In the genomic region with DNA sequence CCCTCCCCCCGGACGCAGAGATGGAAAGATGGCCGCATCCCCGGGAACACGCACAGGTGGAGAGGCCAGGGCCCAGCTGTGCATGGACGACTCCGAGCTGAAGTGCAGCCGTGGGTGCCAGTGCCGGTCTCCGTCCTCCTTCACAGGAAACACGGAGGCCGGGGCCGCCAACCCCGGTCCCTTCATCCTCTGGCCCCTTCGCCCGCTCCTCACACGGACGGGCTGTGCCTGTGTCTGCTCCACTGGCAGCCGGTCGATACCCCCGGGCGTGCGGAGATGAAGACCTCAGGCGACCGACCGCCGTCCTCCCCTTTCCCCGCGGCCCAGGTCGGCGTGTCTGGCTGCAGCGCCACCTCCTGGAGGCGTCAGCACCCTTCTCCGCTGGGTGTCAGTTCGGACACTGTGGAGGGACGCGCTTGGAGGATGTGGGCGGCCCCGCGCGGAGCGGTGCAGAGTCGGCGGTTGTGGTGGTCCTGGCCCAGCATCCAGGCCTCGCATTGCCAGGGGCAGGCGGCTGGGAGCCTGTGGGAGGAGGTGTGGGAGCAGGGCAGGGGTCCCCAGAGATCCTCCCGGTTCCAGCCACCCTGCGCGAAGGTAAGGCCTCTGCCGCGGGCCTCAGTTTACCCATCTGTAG, we compare ENCODE assay signal across 7 cellular contexts. TPM values are rescaled to one million over a fixed set of nuclear protein-coding genes. Genes with fewer than 3 reads are reported as not detected.
A peak's percentile ranks its signal among the peaks of the same experiment; 100 is the strongest.
DNase-seq lines count a peak whose midpoint lies in the region; ATAC-seq, FAIRE-seq and TF ChIP-seq lines count a peak whose summit lies in the region.

No MANE protein-coding gene starts in this region.

- peak; percentile 84 for ATAC-seq in HG03066 (IDR thresholded peaks at IDR 0.05; ENCODE audit: low read depth, unreplicated experiment)
- ATAC-seq in activated CD8-positive, alpha-beta T cell treated with anti-CD3 and anti-CD28 coated beads, Interleukin-2, amount 10 ng/mL, durations not matched to agents 7 days and 5 days: peak; percentile 91

- DNase-seq in GM13977 (ENCODE audit: low spot score) (peak; percentile 72), NCI-H748 (lab: John Stamatoyannopoulos, UW; ENCODE audit: unreplicated experiment) (peak; percentile 79), endothelial cell of umbilical vein (ENCODE audit: low read depth, low spot score) (peak; percentile 59), myocyte (ENCODE audit: low read depth) (peak; percentile 49)
- DNase-seq in activated CD8-positive, alpha-beta T cell treated with anti-CD3 and anti-CD28 coated beads, Interleukin-2, amount 10 ng/mL, durations not matched to agents 7 days and 5 days: peak; percentile 74
- peak; percentile 61 for DNase-seq in stimulated activated naive CD4-positive, alpha-beta T cell treated with Interleukin-2 at 50 U/mL for 16 hours (lab: John Stamatoyannopoulos, UW)

- H3K4me3 Mint-ChIP-seq in activated CD8-positive, alpha-beta T cell treated with anti-CD3 and anti-CD28 coated beads, Interleukin-2, amount 10 ng/mL, durations not matched to agents 7 days and 5 days: peak overlapping the region; percentile 48

- H3K36me3 ChIP-seq in endothelial cell of umbilical vein (ENCODE audit: control insufficient read depth in 2 of 2, extremely low read depth in 1 of 2, insufficient read depth in 2 of 2, low read length in 2 of 2): no peaks in the 10 kb centered on the region

- no peak for TF ChIP-seq POLR2A in endothelial cell of umbilical vein (IDR thresholded peaks at IDR 0.05; ENCODE audit: low read depth, low read length)

- H4K20me1 ChIP-seq in endothelial cell of umbilical vein (replicated peaks; ENCODE audit: control insufficient read depth, extremely low read depth, insufficient read depth, low read length): no peaks in the 10 kb centered on the region

- TF ChIP-seq CTCF in GM13977 (IDR thresholded peaks at IDR 0.05; ENCODE audit: extremely low read depth, insufficient read depth, missing control alignments): peak; percentile 87
- peak; percentile 91 for TF ChIP-seq CTCF in endothelial cell of umbilical vein (IDR thresholded peaks at IDR 0.05; ENCODE audit: extremely low read depth in 1 of 2, insufficient read depth in 1 of 2, low read depth in 1 of 2, low read length in 2 of 2)

- H3K4me2 ChIP-seq in endothelial cell of umbilical vein (ENCODE audit: insufficient read depth, low read length): no peak overlapping the region

- no peaks in the 10 kb centered on the region for H3K36me3 Mint-ChIP-seq in activated CD8-positive, alpha-beta T cell treated with anti-CD3 and anti-CD28 coated beads, Interleukin-2, amount 10 ng/mL, durations not matched to agents 7 days and 5 days (ENCODE audit: low read depth)

- CTCF ChIA-PET in activated CD8-positive, alpha-beta T cell treated with anti-CD3 and anti-CD28 coated beads, Interleukin-2, amount 10 ng/mL, durations not matched to agents 7 days and 5 days (lab: Charles Lee): interaction anchor here (1.0 kb wide), 1 partner anchor 11 kb away, joined by 3 read pairs; no protein-coding TSS in a partner anchor
- CTCF ChIA-PET in endothelial cell of umbilical vein (lab: Charles Lee): interaction anchor here (0.6 to 0.7 kb wide), 3 partner anchors 11 to 173 kb away, joined by 3 to 6 read pairs (median 6); no protein-coding TSS in a partner anchor

- dilution Hi-C loops in endothelial cell of umbilical vein (cut with MboI; ENCODE audit: extremely low pct_ligation_motif_present, low sequenced_read_pairs): no loop called here

- FAIRE-seq in endothelial cell of umbilical vein (lab: Jason Lieb, UNC): peak; percentile 63

- no peaks in the 10 kb centered on the region for H3K79me2 ChIP-seq in endothelial cell of umbilical vein (ENCODE audit: control insufficient read depth, insufficient read depth, low read length)

- POLR2A ChIA-PET in activated CD8-positive, alpha-beta T cell treated with anti-CD3 and anti-CD28 coated beads, Interleukin-2, amount 10 ng/mL, durations not matched to agents 7 days and 5 days (lab: Charles Lee): interaction anchor here (0.6 kb wide), 1 partner anchor 143 kb away, joined by 3 read pairs; no protein-coding TSS in a partner anchor
- POLR2A ChIA-PET in endothelial cell of umbilical vein (lab: Charles Lee): no interaction called here

- BruUV-seq in endothelial cell of umbilical vein (replicated peaks; lab: Mats Ljungman, UMichigan): no TSS peak

- peaks cover 4% of the 10 kb centered on the region for H3K4me1 Mint-ChIP-seq in activated CD8-positive, alpha-beta T cell treated with anti-CD3 and anti-CD28 coated beads, Interleukin-2, amount 10 ng/mL, durations not matched to agents 7 days and 5 days (ENCODE audit: low read depth)

- intact Hi-C loops in endothelial cell of umbilical vein (cut with micrococcal nuclease): loop anchor here (5.0 kb wide), 1 partner anchor 416 kb away; no protein-coding TSS in a partner anchor

- H3K9me1 ChIP-seq in endothelial cell of umbilical vein (replicated peaks; ENCODE audit: control insufficient read depth, extremely low read depth, insufficient read depth, low read length): no peaks in the 10 kb centered on the region

- H3K9me3 Mint-ChIP-seq in activated CD8-positive, alpha-beta T cell treated with anti-CD3 and anti-CD28 coated beads, Interleukin-2, amount 10 ng/mL, durations not matched to agents 7 days and 5 days (ENCODE audit: insufficient read depth): no peaks in the 10 kb centered on the region

- H2AFZ ChIP-seq in endothelial cell of umbilical vein (ENCODE audit: low read depth, low read length): peak overlapping the region; percentile 89

- no peak overlapping the region for H3K27ac Mint-ChIP-seq in activated CD8-positive, alpha-beta T cell treated with anti-CD3 and anti-CD28 coated beads, Interleukin-2, amount 10 ng/mL, durations not matched to agents 7 days and 5 days

- in situ Hi-C loops in GM13977 (cut with MboI; ENCODE audit: low pct_unique_long_range_greater_than_20kb, low sequenced_read_pairs, unreplicated experiment): no loop called here

- no peak overlapping the region for H3K27ac ChIP-seq in endothelial cell of umbilical vein (ENCODE audit: insufficient read depth, low read depth, low read length)

- peaks cover 0 to 3% of the 10 kb centered on the region in 2 experiments for H3K27me3 ChIP-seq in endothelial cell of umbilical vein (ENCODE audit: control insufficient read depth in 2 of 2, insufficient read depth in 2 of 2, low read length in 2 of 2)

- H3K9ac ChIP-seq in endothelial cell of umbilical vein (replicated peaks; ENCODE audit: extremely low read depth, insufficient read depth, low read length): no peak overlapping the region

- H3K9me3 ChIP-seq in endothelial cell of umbilical vein (replicated peaks; ENCODE audit: control insufficient read depth, insufficient read depth, low read length): no peaks in the 10 kb centered on the region

- H3K27me3 Mint-ChIP-seq in activated CD8-positive, alpha-beta T cell treated with anti-CD3 and anti-CD28 coated beads, Interleukin-2, amount 10 ng/mL, durations not matched to agents 7 days and 5 days (ENCODE audit: low read depth): peaks cover 12% of the 10 kb centered on the region

- H3K4me1 ChIP-seq in endothelial cell of umbilical vein (ENCODE audit: control insufficient read depth, extremely low read depth, insufficient read depth, low read length): no peaks in the 10 kb centered on the region

- peak overlapping the region in 1 of 3 experiments; percentile 26 for H3K4me3 ChIP-seq in endothelial cell of umbilical vein (replicated peaks in 1 of 3; ENCODE audit: insufficient read depth in 1 of 3, low read depth in 1 of 3, low read length in 3 of 3)

RNA-seq across cellular contexts. Expression of gene ZNF511, which starts 9.9 kb away (rescaled TPM):
- total RNA-seq in activated CD8-positive, alpha-beta T cell treated with anti-CD3 and anti-CD28 coated beads, Interleukin-2, amount 10 ng/mL, durations not matched to agents 7 days and 5 days: 10 to 100 TPM; 61.4 to 62.6 TPM
- 37.9 and 40.4 TPM in 2 replicates for total RNA-seq in endothelial cell of umbilical vein
- 25.6 and 36.3 TPM in 2 replicates for polyA plus RNA-seq in endothelial cell of umbilical vein
- 26.7 and 27.1 TPM in 2 replicates for polyA plus RNA-seq in endothelial cell of umbilical vein (2011; cell fraction: cytosol; rRNA removed)
- 32.4 and 34.5 TPM in 2 replicates for polyA plus RNA-seq in endothelial cell of umbilical vein (2011; cell fraction: nucleus; rRNA removed)
- 22.4 and 27.5 TPM in 2 replicates for polyA plus RNA-seq in endothelial cell of umbilical vein (2012)
- polyA minus RNA-seq in endothelial cell of umbilical vein: 14.1 and 17.0 TPM in 2 replicates
- 20.7 TPM for polyA minus RNA-seq in endothelial cell of umbilical vein (2011; cell fraction: cytosol; rRNA and poly(A)+ RNA removed)
- polyA minus RNA-seq in endothelial cell of umbilical vein (2011; cell fraction: nucleus; rRNA and poly(A)+ RNA removed): 6.8 and 7.2 TPM in 2 replicates
- 25.3 and 25.8 TPM in 2 replicates for total RNA-seq in myocyte
- polyA plus RNA-seq in myocyte (2012): 24.1 TPM

RNA-seq across cellular contexts. Expression of gene TUBGCP2, which starts 9.9 kb away (rescaled TPM):
- total RNA-seq in activated CD8-positive, alpha-beta T cell treated with anti-CD3 and anti-CD28 coated beads, Interleukin-2, amount 10 ng/mL, durations not matched to agents 7 days and 5 days: 10 to 100 TPM; 53.5 to 59.0 TPM
- 48.8 and 53.1 TPM in 2 replicates for total RNA-seq in endothelial cell of umbilical vein
- polyA plus RNA-seq in endothelial cell of umbilical vein: 37.1 and 45.6 TPM in 2 replicates
- 32.5 and 35.4 TPM in 2 replicates for polyA plus RNA-seq in endothelial cell of umbilical vein (2011; cell fraction: cytosol; rRNA removed)
- 60.6 and 64.5 TPM in 2 replicates for polyA plus RNA-seq in endothelial cell of umbilical vein (2011; cell fraction: nucleus; rRNA removed)
- polyA plus RNA-seq in endothelial cell of umbilical vein (2012): 40.4 and 47.6 TPM in 2 replicates
- 37.1 and 47.7 TPM in 2 replicates for polyA minus RNA-seq in endothelial cell of umbilical vein
- 35.3 TPM for polyA minus RNA-seq in endothelial cell of umbilical vein (2011; cell fraction: cytosol; rRNA and poly(A)+ RNA removed)
- 31.0 and 41.8 TPM in 2 replicates for polyA minus RNA-seq in endothelial cell of umbilical vein (2011; cell fraction: nucleus; rRNA and poly(A)+ RNA removed)
- total RNA-seq in myocyte: 66.3 and 71.5 TPM in 2 replicates
- 69.2 TPM for polyA plus RNA-seq in myocyte (2012)

RNA-seq across cellular contexts. Expression of gene CALY, which starts 18.1 kb away (rescaled TPM):
- not detected for total RNA-seq in activated CD8-positive, alpha-beta T cell treated with anti-CD3 and anti-CD28 coated beads, Interleukin-2, amount 10 ng/mL, durations not matched to agents 7 days and 5 days
- total RNA-seq in endothelial cell of umbilical vein: not detected in 2 replicates
- not detected in 2 replicates for polyA plus RNA-seq in endothelial cell of umbilical vein
- not detected in 2 replicates for polyA plus RNA-seq in endothelial cell of umbilical vein (2011; cell fraction: cytosol; rRNA removed)
- polyA plus RNA-seq in endothelial cell of umbilical vein (2011; cell fraction: nucleus; rRNA removed): 0.08 TPM in 1 of 2 replicates, not detected in the other
- not detected in 2 replicates for polyA plus RNA-seq in endothelial cell of umbilical vein (2012)
- not detected in 2 replicates for polyA minus RNA-seq in endothelial cell of umbilical vein
- not detected for polyA minus RNA-seq in endothelial cell of umbilical vein (2011; cell fraction: cytosol; rRNA and poly(A)+ RNA removed)
- not detected in 2 replicates for polyA minus RNA-seq in endothelial cell of umbilical vein (2011; cell fraction: nucleus; rRNA and poly(A)+ RNA removed)
- 0.16 TPM in 1 of 2 replicates, not detected in the other for total RNA-seq in myocyte
- 0.43 TPM for polyA plus RNA-seq in myocyte (2012)

RNA-seq across cellular contexts. Expression of gene PRAP1, which starts 28.6 kb away (rescaled TPM):
- not detected for total RNA-seq in activated CD8-positive, alpha-beta T cell treated with anti-CD3 and anti-CD28 coated beads, Interleukin-2, amount 10 ng/mL, durations not matched to agents 7 days and 5 days
- not detected in 2 replicates for total RNA-seq in endothelial cell of umbilical vein
- polyA plus RNA-seq in endothelial cell of umbilical vein: not detected in 2 replicates
- not detected in 2 replicates for polyA plus RNA-seq in endothelial cell of umbilical vein (2011; cell fraction: cytosol; rRNA removed)
- polyA plus RNA-seq in endothelial cell of umbilical vein (2011; cell fraction: nucleus; rRNA removed): not detected in 2 replicates
- not detected in 2 replicates for polyA plus RNA-seq in endothelial cell of umbilical vein (2012)
- polyA minus RNA-seq in endothelial cell of umbilical vein: not detected in 2 replicates
- not detected for polyA minus RNA-seq in endothelial cell of umbilical vein (2011; cell fraction: cytosol; rRNA and poly(A)+ RNA removed)
- not detected in 2 replicates for polyA minus RNA-seq in endothelial cell of umbilical vein (2011; cell fraction: nucleus; rRNA and poly(A)+ RNA removed)
- total RNA-seq in myocyte: not detected in 2 replicates
- polyA plus RNA-seq in myocyte (2012): not detected

RNA-seq across cellular contexts. Expression of gene FUOM, which starts 39.2 kb away (rescaled TPM):
- total RNA-seq in activated CD8-positive, alpha-beta T cell treated with anti-CD3 and anti-CD28 coated beads, Interleukin-2, amount 10 ng/mL, durations not matched to agents 7 days and 5 days: 10 to 100 TPM; 12.4 to 13.4 TPM
- 16.2 and 17.4 TPM in 2 replicates for total RNA-seq in endothelial cell of umbilical vein
- polyA plus RNA-seq in endothelial cell of umbilical vein: 33.9 and 39.0 TPM in 2 replicates
- polyA plus RNA-seq in endothelial cell of umbilical vein (2011; cell fraction: cytosol; rRNA removed): 19.6 and 29.3 TPM in 2 replicates
- 9.1 and 13.1 TPM in 2 replicates for polyA plus RNA-seq in endothelial cell of umbilical vein (2011; cell fraction: nucleus; rRNA removed)
- polyA plus RNA-seq in endothelial cell of umbilical vein (2012): 9.4 and 16.7 TPM in 2 replicates
- polyA minus RNA-seq in endothelial cell of umbilical vein: 3.9 and 7.3 TPM in 2 replicates
- polyA minus RNA-seq in endothelial cell of umbilical vein (2011; cell fraction: cytosol; rRNA and poly(A)+ RNA removed): 5.0 TPM
- polyA minus RNA-seq in endothelial cell of umbilical vein (2011; cell fraction: nucleus; rRNA and poly(A)+ RNA removed): 5.2 and 12.6 TPM in 2 replicates
- total RNA-seq in myocyte: 8.2 and 9.8 TPM in 2 replicates
- 12.7 TPM for polyA plus RNA-seq in myocyte (2012)
